ENCODE assay signal across 8 cellular contexts in the genomic region with DNA sequence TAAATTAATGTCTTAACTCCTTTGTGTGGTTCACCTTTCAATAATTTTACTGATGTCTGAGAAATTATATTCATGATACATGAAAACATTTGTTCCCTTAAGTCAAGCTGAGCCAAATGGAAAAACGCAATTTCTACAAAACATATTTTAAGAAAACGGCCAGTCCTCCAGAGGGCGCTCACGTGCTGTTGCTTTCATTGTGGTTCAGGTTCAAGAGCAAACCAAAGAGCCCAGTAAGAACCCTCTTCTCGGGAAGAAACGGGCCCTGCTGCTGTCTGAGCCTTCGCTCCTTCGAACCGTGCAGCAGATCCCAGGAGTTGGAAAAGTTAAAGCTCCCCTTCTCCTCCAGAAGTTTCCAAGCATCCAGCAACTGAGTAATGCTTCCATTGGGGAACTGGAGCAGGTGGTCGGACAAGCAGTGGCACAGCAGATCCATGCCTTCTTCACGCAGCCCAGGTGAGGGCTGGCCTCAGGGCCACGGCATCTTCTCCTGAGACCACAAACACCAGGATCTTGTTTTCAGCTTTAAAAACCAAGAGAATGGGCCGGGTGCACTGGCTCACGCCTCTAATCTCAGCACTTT. TPM values are rescaled to one million over a fixed set of nuclear protein-coding genes. Genes with fewer than 3 reads are reported as not detected.
A peak's percentile ranks its signal among the peaks of the same experiment; 100 is the strongest.
DNase-seq lines count a peak whose midpoint lies in the region; ATAC-seq and TF ChIP-seq lines count a peak whose summit lies in the region.

No MANE protein-coding gene starts in this region.

- intact Hi-C loops in CD4-positive, alpha-beta T cell (cut with DNase I, micrococcal nuclease): loop anchor here (1.0 to 10.0 kb wide), 6 partner anchors 108 to 548 kb away; partner anchors contain the start of genes GPATCH1 (in 1 of the 2), NUDT19 (in 1 of the 2), PDCD5 (in 1 of the 2) and PEPD (in 1 of the 2)

- ATAC-seq in CD4-positive, alpha-beta T cell (ENCODE audit: poor library complexity): no peak
- no peak for ATAC-seq in GM18868 (IDR thresholded peaks at IDR 0.05; ENCODE audit: unreplicated experiment)

- no peak overlapping the region for H3K27ac ChIP-seq in CD4-positive, alpha-beta T cell (ENCODE audit: low read depth, low read length)

- peak overlapping the region; percentile 59 for H3K4me3 Mint-ChIP-seq in CD4-positive, alpha-beta T cell
- H3K4me3 Mint-ChIP-seq in nephron: peak overlapping the region in 1 of 3 experiments; percentile 38

- no peaks in the 10 kb centered on the region for H3K27me3 Mint-ChIP-seq in CD4-positive, alpha-beta T cell
- H3K27me3 Mint-ChIP-seq in nephron (ENCODE audit: low read depth): no peaks in the 10 kb centered on the region

- H3K9me3 Mint-ChIP-seq in CD4-positive, alpha-beta T cell: no peaks in the 10 kb centered on the region
- no peaks in the 10 kb centered on the region for H3K9me3 Mint-ChIP-seq in nephron

- no peaks in the 10 kb centered on the region for H3K27me3 ChIP-seq in CD4-positive, alpha-beta T cell (ENCODE audit: control insufficient read depth, insufficient read depth, low read length)

- peaks cover 18% of the 10 kb centered on the region for H3K4me1 Mint-ChIP-seq in CD4-positive, alpha-beta T cell (ENCODE audit: low read depth)
- H3K4me1 Mint-ChIP-seq in nephron: peaks cover 7% of the 10 kb centered on the region

- TF ChIP-seq POLR2A in erythroblast (IDR thresholded peaks at IDR 0.05; ENCODE audit: low read length): no peak

- peak; percentile 50 to 74 (median 62) for DNase-seq in CD4-positive, alpha-beta T cell
- DNase-seq in HS-27A (ENCODE audit: low read depth): peak; percentile 64
- peak; percentile 20 for DNase-seq in NOMO-1 treated with DMSO at 0.1 percent for 48 hours (lab: John Stamatoyannopoulos, UW; ENCODE audit: unreplicated experiment)
- peak; percentile 23 for DNase-seq in activated CD8-positive, alpha-beta memory T cell treated with anti-CD3 and anti-CD28 coated beads, Interleukin-2, amount 50 U/mL, for 1 hour (ENCODE audit: extremely low read depth)
- peak; percentile 67 to 82 for DNase-seq in erythroblast (lab: John Stamatoyannopoulos, UW)
- DNase-seq in stimulated activated naive CD4-positive, alpha-beta T cell treated with Interleukin-2 at 50 U/mL for 16 hours (lab: John Stamatoyannopoulos, UW): peak; percentile 45

- peak; percentile 80 for TF ChIP-seq CTCF in CD4-positive, alpha-beta T cell (IDR thresholded peaks at IDR 0.05)
- peak; percentile 51 to 71 (median 62) for TF ChIP-seq CTCF in nephron (IDR thresholded peaks at IDR 0.05; ENCODE audit: unreplicated experiment in 3 of 3)

- H3K27ac Mint-ChIP-seq in CD4-positive, alpha-beta T cell: no peak overlapping the region
- peak overlapping the region in 1 of 3 experiments; percentile 0 for H3K27ac Mint-ChIP-seq in nephron

- H3K9me3 ChIP-seq in CD4-positive, alpha-beta T cell (ENCODE audit: control insufficient read depth, low read length): no peaks in the 10 kb centered on the region

- POLR2A ChIA-PET in CD4-positive, alpha-beta T cell (lab: Charles Lee): no interaction called here

- CTCF ChIA-PET in CD4-positive, alpha-beta T cell (lab: Charles Lee): interaction anchor here (0.6 to 1.5 kb wide), 4 partner anchors 12 to 149 kb away, joined by 3 to 4 read pairs (median 3); no protein-coding TSS in a partner anchor

- H3K36me3 Mint-ChIP-seq in CD4-positive, alpha-beta T cell (ENCODE audit: low read depth): peaks cover 5% of the 10 kb centered on the region
- peaks cover 23% of the 10 kb centered on the region for H3K36me3 Mint-ChIP-seq in nephron (ENCODE audit: low read depth)

RNA-seq across cellular contexts. Expression of gene FAAP24, which starts 4.3 kb away (rescaled TPM):
- 1 to 10 TPM in 1 of 2 experiments, under 1 TPM in 1; 0.91 to 1.4 TPM for total RNA-seq in CD4-positive, alpha-beta T cell

RNA-seq across cellular contexts. Expression of gene CEP89, which starts 4.6 kb away (rescaled TPM):
- 1 to 10 TPM; 4.0 to 5.1 TPM for total RNA-seq in CD4-positive, alpha-beta T cell

Comparison
In these comparisons a context has a peak if more than half of its experiments do, and no peak if none do; other contexts are left out.
1. DNase-seq: peak in every context shown above with its lines; median percentile 74 in erythroblast; 64 in HS-27A; 62 in CD4-positive, alpha-beta T cell; 45 in stimulated activated naive CD4-positive, alpha-beta T cell treated with Interleukin-2 at 50 U/mL for 16 hours; 23 in activated CD8-positive, alpha-beta memory T cell treated with anti-CD3 and anti-CD28 coated beads, Interleukin-2, amount 50 U/mL, for 1 hour; 20 in NOMO-1 treated with DMSO at 0.1 percent for 48 hours.